Comparison of ENCODE assay signal across 33 cellular contexts in the genomic region with DNA sequence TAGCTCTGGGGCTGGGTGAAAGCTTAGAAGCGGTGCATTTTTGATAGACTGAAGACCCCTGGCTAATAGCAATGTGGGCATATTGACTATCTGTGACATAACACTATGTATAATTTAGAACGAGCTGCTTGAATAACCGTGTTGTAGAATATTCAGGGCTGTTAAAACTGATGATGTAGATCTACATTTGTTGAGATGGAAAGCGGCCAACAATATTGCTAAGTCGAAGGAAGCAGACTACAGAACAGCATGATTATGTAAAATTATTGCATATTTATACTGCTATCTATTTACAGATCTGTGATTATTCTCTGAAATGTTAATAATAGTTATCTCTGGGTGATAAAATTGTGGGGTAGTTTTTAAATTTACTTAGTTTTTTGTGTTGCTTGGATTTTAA.
"Had no signal": no experiment of that assay in that cellular context is flagged by ENCODE, and none has a peak within 500 bp of the region (broad histone marks: within the 10 kb centered on the region; RNA-seq: fewer than 3 reads in every experiment).

No MANE protein-coding gene starts in this region.

- H3K9me3 ChIP-seq: SJCRH30 had no signal

- H2AFZ ChIP-seq: PC-9 had no signal

- H3K4me3 ChIP-seq: cardiac muscle cell, PC-9, SJCRH30 had no signal

- H3K4me2 ChIP-seq: PC-9 had no signal

- H3K36me3 ChIP-seq: cardiac muscle cell, WERI-Rb-1 had no signal

- ATAC-seq: activated CD8-positive, alpha-beta memory T cell treated with anti-CD3 and anti-CD28 coated beads, Interleukin-2, amount 10 ng/mL, durations not matched to agents 7 days and 5 days; activated T-helper 17 cell treated with anti-CD3 and anti-CD28 coated beads, Interleukin-2, amount 50 U/mL, for 72 hours had no signal

- H3K27me3 ChIP-seq: brain microvascular endothelial cell, cardiac muscle cell, SJCRH30 had no signal

- H3K27ac ChIP-seq: brain microvascular endothelial cell, cardiac muscle cell, PC-9, SJCRH30, WERI-Rb-1 had no signal

- DNase-seq: activated CD4-positive, alpha-beta memory T cell treated with anti-CD3 and anti-CD28 coated beads, Interleukin-2, amount 10 ng/mL, durations not matched to agents 7 days and 5 days; activated CD4-positive, alpha-beta T cell treated with anti-CD3 and anti-CD28 coated beads for 1 hour; activated CD4-positive, alpha-beta T cell treated with anti-CD3 and anti-CD28 coated beads for 48 hours; activated CD4-positive, CD25-positive, alpha-beta regulatory T cell; activated CD8-positive, alpha-beta memory T cell treated with anti-CD3 and anti-CD28 coated beads for 24 hours; activated CD8-positive, alpha-beta memory T cell treated with anti-CD3 and anti-CD28 coated beads, Interleukin-2, amount 10 ng/mL, durations not matched to agents 7 days and 5 days; activated CD8-positive, alpha-beta memory T cell treated with anti-CD3 and anti-CD28 coated beads, Interleukin-2, amount 50 U/mL, for 48 hours; activated effector memory CD4-positive, alpha-beta T cell treated with anti-CD3 and anti-CD28 coated beads, Interleukin-2, amount 50 U/mL, for 16 hours; activated naive CD4-positive, alpha-beta T cell; activated naive CD4-positive, alpha-beta T cell treated with anti-CD3 and anti-CD28 coated beads, Interleukin-2, amount 50 U/mL, for 16 hours; activated naive CD8-positive, alpha-beta T cell treated with anti-CD3 and anti-CD28 coated beads for 36 hours; activated T-cell treated with anti-CD3 and anti-CD28 coated beads, Interleukin-2, amount 50 U/mL, for 48 hours; amniotic stem cell; aorta; brain microvascular endothelial cell; NCI-H1105; NCI-H1417 treated with DMSO at 0.1 percent for 48 hours; NCI-H1930; NCI-H2081 treated with DMSO at 0.1 percent for 48 hours; NCI-H510A; NCI-H526; NCI-H748 treated with DMSO at 0.1 percent for 48 hours; NK-92 treated with Interleukin-12 subunit alpha and Interleukin-12 subunit beta, amount 100 ng/mL, for 24 hours; PC-9; SHP77; SJCRH30; SW 1271; T-helper 1 cell; T-helper 2 cell; T-helper 9 cell; WERI-Rb-1 had no signal
